ENCODE assay signal across 10 cellular contexts in genomic region chrX:153643431-153644351, GRCh38. TPM values are rescaled to one million over a fixed set of nuclear protein-coding genes. Genes with fewer than 3 reads are reported as not detected.
DNase-seq lines count a peak whose midpoint lies in the region; ATAC-seq and TF ChIP-seq lines count a peak whose summit lies in the region.
"Had no signal": no experiment of that assay in that cellular context is flagged by ENCODE, and none has a peak within 500 bp of the region (broad histone marks: within the 10 kb centered on the region; RNA-seq: fewer than 3 reads in every experiment).

No MANE protein-coding gene starts in this region.

- CTCF ChIA-PET in MCF 10A (lab: Yijun Ruan, JAX): interaction anchor here (0.6 to 1.3 kb wide), 6 partner anchors 10 to 137 kb away, joined by 3 to 5 read pairs (median 3); no protein-coding TSS in a partner anchor
- CTCF ChIA-PET in naive thymus-derived CD4-positive, alpha-beta T cell (lab: Charles Lee): interaction anchor here (1.3 kb wide), 1 partner anchor 34 kb away, joined by 5 read pairs; no protein-coding TSS in a partner anchor

- peaks cover 11% of the 10 kb centered on the region for H3K27me3 Mint-ChIP-seq in MCF 10A (ENCODE audit: insufficient read depth, unreplicated experiment)
- H3K27me3 Mint-ChIP-seq in naive thymus-derived CD4-positive, alpha-beta T cell: peaks cover 5 to 50% (median 16%) of the 10 kb centered on the region in 5 donors

- peaks cover 6% of the 10 kb centered on the region for H3K4me1 Mint-ChIP-seq in MCF 10A (ENCODE audit: insufficient read depth, unreplicated experiment)
- peaks cover 0 to 19% (median 9%) of the 10 kb centered on the region in 7 donors for H3K4me1 Mint-ChIP-seq in naive thymus-derived CD4-positive, alpha-beta T cell

- no peak for TF ChIP-seq EP300 in Ishikawa (IDR thresholded peaks at IDR 0.05; ENCODE audit: borderline replicate concordance)

- H3K36me3 ChIP-seq in naive thymus-derived CD4-positive, alpha-beta T cell (ENCODE audit: control insufficient read depth in 2 of 3, insufficient read depth in 3 of 3, low read length in 3 of 3): no peaks in the 10 kb centered on the region

- no TSS peak for BruUV-seq in MCF 10A (replicated peaks; lab: Mats Ljungman, UMichigan)

- intact Hi-C loops in MCF 10A (cut with micrococcal nuclease): no loop called here
- intact Hi-C loops in naive thymus-derived CD4-positive, alpha-beta T cell (cut with micrococcal nuclease): no loop called here

- TF ChIP-seq RAD21 in Ishikawa (IDR thresholded peaks at IDR 0.05; ENCODE audit: low read depth): no peak

- DNase-seq in COLO668 (lab: John Stamatoyannopoulos, UW; ENCODE audit: unreplicated experiment) (peak; percentile 31), MCF 10A (ENCODE audit: unreplicated experiment) (peak; percentile 12), EL (no peak)
- no peak for DNase-seq in naive thymus-derived CD4-positive, alpha-beta T cell

- no peaks in the 10 kb centered on the region for H3K9me3 ChIP-seq in naive thymus-derived CD4-positive, alpha-beta T cell (ENCODE audit: control insufficient read depth in 2 of 3, low read length in 3 of 3)

- H3K27ac Mint-ChIP-seq in MCF 10A (ENCODE audit: low read depth, unreplicated experiment): no peak overlapping the region
- no peak overlapping the region for H3K27ac Mint-ChIP-seq in naive thymus-derived CD4-positive, alpha-beta T cell
- H3K27ac Mint-ChIP-seq: T-helper 1 cell treated with Interleukin-12 subunit alpha and Interleukin-12 subunit beta and Interleukin-4 antibody, amounts not matched to agents 30 μg/mL and 1 μg/mL, for 36 hours had no signal

- H3K27ac ChIP-seq in naive thymus-derived CD4-positive, alpha-beta T cell (ENCODE audit: low read depth, low read length): no peak overlapping the region

- peaks cover 0 to 4% of the 10 kb centered on the region in 2 donors for H3K27me3 ChIP-seq in naive thymus-derived CD4-positive, alpha-beta T cell (ENCODE audit: control insufficient read depth in 2 of 2, insufficient read depth in 2 of 2, low read length in 2 of 2)

- H3K4me3 ChIP-seq in naive thymus-derived CD4-positive, alpha-beta T cell (ENCODE audit: low read length): no peak overlapping the region

- POLR2A ChIA-PET in MCF 10A (lab: Yijun Ruan, JAX): interaction anchor here (0.7 kb wide), 1 partner anchor 18 kb away, joined by 3 read pairs; no protein-coding TSS in a partner anchor
- POLR2A ChIA-PET in naive thymus-derived CD4-positive, alpha-beta T cell (lab: Charles Lee): interaction anchor here (1.6 kb wide), 1 partner anchor 44 kb away, joined by 4 read pairs; no protein-coding TSS in a partner anchor

- H3K4me3 Mint-ChIP-seq in MCF 10A (ENCODE audit: unreplicated experiment): peak overlapping the region; percentile 48
- H3K4me3 Mint-ChIP-seq in naive thymus-derived CD4-positive, alpha-beta T cell: peak overlapping the region in 9 of 10 donors; percentile 6 to 77 (median 51)

- no peak for TF ChIP-seq CTCF in MCF 10A (IDR thresholded peaks at IDR 0.05; ENCODE audit: unreplicated experiment)

- no peaks in the 10 kb centered on the region for H3K36me3 Mint-ChIP-seq in MCF 10A (ENCODE audit: insufficient read depth, unreplicated experiment)
- H3K36me3 Mint-ChIP-seq in naive thymus-derived CD4-positive, alpha-beta T cell: no peaks in the 10 kb centered on the region

- peak; percentile 66 for ATAC-seq in naive thymus-derived CD4-positive, alpha-beta T cell
- ATAC-seq in esophagus mucosa: no peak
- no peak for ATAC-seq in HG03354 (IDR thresholded peaks at IDR 0.05; ENCODE audit: poor library complexity, severe bottlenecking, unreplicated experiment)
- ATAC-seq in GM21737 (IDR thresholded peaks at IDR 0.05; ENCODE audit: unreplicated experiment): no peak

- H3K9me3 Mint-ChIP-seq in MCF 10A (ENCODE audit: unreplicated experiment): no peaks in the 10 kb centered on the region
- H3K9me3 Mint-ChIP-seq in naive thymus-derived CD4-positive, alpha-beta T cell: no peaks in the 10 kb centered on the region
- H3K9me3 Mint-ChIP-seq: T-helper 1 cell treated with Interleukin-12 subunit alpha and Interleukin-12 subunit beta and Interleukin-4 antibody, amounts not matched to agents 30 μg/mL and 1 μg/mL, for 36 hours had no signal

- H3K4me1 ChIP-seq in naive thymus-derived CD4-positive, alpha-beta T cell (ENCODE audit: control insufficient read depth in 2 of 2, insufficient read depth in 2 of 2, low read length in 2 of 2): peaks cover 0 to 4% of the 10 kb centered on the region in 2 donors

TF ChIP-seq in Ishikawa, 13 proteins besides CTCF, POLR2A, EP300 and RAD21:
- TF ChIP-seq, protein P1, sequence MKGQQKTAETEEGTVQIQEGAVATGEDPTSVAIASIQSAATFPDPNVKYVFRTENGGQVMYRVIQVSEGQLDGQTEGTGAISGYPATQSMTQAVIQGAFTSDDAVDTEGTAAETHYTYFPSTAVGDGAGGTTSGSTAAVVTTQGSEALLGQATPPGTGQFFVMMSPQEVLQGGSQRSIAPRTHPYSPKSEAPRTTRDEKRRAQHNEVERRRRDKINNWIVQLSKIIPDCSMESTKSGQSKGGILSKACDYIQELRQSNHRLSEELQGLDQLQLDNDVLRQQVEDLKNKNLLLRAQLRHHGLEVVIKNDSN (IDR thresholded peaks at IDR 0.05): 0 out of 2 replicates have a peak, but pooled peaks have one; percentile 13
- TF ChIP-seq TCF12 (IDR thresholded peaks at IDR 0.05; ENCODE audit: low read depth) (no peak), MAX (IDR thresholded peaks at IDR 0.05) (peak; percentile 35; the same call in 1 of the 2 replicates)
TF ChIP-seq in Ishikawa: peak in this region for 2.

RNA-seq across cellular contexts. Expression of gene DUSP9, which starts 3.3 kb away (rescaled TPM):
- total RNA-seq in MCF 10A (2022): not detected in 2 replicates
- total RNA-seq in naive thymus-derived CD4-positive, alpha-beta T cell: not detected
- not detected for polyA plus RNA-seq in naive thymus-derived CD4-positive, alpha-beta T cell
- 0.76 TPM for total RNA-seq in esophagus mucosa
- total RNA-seq: fibroblast of lung had no signal
- polyA plus RNA-seq: fibroblast of lung had no signal

RNA-seq across cellular contexts. Expression of gene PNCK, which starts 29.9 kb away (rescaled TPM):
- not detected in 2 replicates for total RNA-seq in MCF 10A (2022)
- total RNA-seq in naive thymus-derived CD4-positive, alpha-beta T cell: 1 to 10 TPM in 1 of 5 experiments, under 1 TPM in 2, not detected in 2; 0.35 to 1.1 (median 0.58) TPM
- polyA plus RNA-seq in naive thymus-derived CD4-positive, alpha-beta T cell: not detected
- total RNA-seq in esophagus mucosa: 1.00 TPM
- polyA plus RNA-seq: fibroblast of lung had no signal

RNA-seq across cellular contexts. Expression of gene SLC6A8, which starts 44.0 kb away (rescaled TPM):
- total RNA-seq in MCF 10A (2022) (59.9 and 66.6 TPM in 2 replicates), esophagus mucosa (62.0 TPM)
- total RNA-seq in naive thymus-derived CD4-positive, alpha-beta T cell: 1 to 10 TPM in 2 of 5 experiments, under 1 TPM in 3; 0.14 to 2.6 (median 0.84) TPM
- under 1 TPM in 1 of 2 donors, not detected in 1; 0.10 TPM for polyA plus RNA-seq in naive thymus-derived CD4-positive, alpha-beta T cell

RNA-seq across cellular contexts. Expression of gene CCNQ, which starts 44.8 kb away (rescaled TPM):
- 20.9 and 21.7 TPM in 2 replicates for total RNA-seq in MCF 10A (2022)
- 10 to 100 TPM; 13.7 to 27.6 (median 21.0) TPM for total RNA-seq in naive thymus-derived CD4-positive, alpha-beta T cell
- 10 to 100 TPM; 33.9 to 42.0 TPM for polyA plus RNA-seq in naive thymus-derived CD4-positive, alpha-beta T cell
- total RNA-seq in esophagus mucosa: 18.2 TPM

Comparison
In these comparisons a context has a peak if more than half of its experiments do, and no peak if none do; other contexts are left out.
1. DNase-seq: peak in COLO668 (single experiment) and MCF 10A (single experiment); none in naive thymus-derived CD4-positive, alpha-beta T cell (0 of 9) and EL (single experiment).
2. RNA of gene SLC6A8, which starts 44.0 kb away (total RNA-seq): 59.9 to 66.6 TPM in MCF 10A and 62.0 TPM in esophagus mucosa (single experiment); 0.14 to 2.6 TPM in naive thymus-derived CD4-positive, alpha-beta T cell; every median in the first group is over 10 times any median in the second.